Comparison of ENCODE assay signal across 9 cellular contexts in the genomic region with DNA sequence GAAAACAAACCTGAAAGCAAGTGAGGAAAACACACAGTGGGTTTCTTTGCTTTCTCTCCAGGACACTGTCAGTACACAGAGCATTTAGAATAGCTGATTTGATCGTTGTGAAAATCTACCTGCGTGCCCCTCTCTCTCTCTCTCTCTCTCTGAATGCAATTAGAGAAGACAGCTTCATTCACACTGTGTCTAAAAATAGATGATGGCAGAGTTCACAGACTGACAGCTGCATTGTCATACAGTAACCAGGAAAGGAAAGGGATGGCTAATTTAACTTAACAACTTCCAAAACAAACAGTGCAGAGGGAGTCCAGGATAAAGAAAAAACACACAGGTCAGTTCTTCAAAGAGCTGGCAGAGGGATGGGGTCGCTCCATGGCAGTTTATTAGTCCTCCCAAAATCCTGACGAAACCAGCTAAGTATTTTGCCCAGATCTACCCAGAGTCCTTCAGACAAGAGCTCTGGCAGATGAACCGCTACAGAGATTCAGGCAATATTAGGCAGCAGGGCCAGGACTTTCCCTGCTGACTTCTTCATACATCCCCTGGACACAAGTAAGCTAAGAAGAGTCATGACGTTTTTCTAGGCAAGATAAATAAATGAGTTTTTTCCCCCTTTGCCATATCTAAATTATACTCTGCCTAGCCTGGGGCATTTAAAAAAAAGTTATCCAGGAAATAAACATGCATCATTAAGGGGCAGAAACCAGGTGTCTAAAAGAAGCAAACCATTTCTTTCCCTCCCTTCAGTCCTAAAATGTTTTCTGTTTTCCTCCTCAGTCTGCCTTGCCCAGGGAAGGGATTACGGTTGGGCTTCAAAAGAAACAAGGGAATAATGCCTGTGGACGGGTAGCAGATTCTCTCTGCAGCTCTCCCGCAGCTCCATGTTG. TPM values are rescaled to one million over a fixed set of nuclear protein-coding genes. Genes with fewer than 3 reads are reported as not detected.
DNase-seq lines count a peak whose midpoint lies in the region; ATAC-seq and TF ChIP-seq lines count a peak whose summit lies in the region.
"Had no signal": no experiment of that assay in that cellular context is flagged by ENCODE, and none has a peak within 500 bp of the region (broad histone marks: within the 10 kb centered on the region; RNA-seq: fewer than 3 reads in every experiment).

No MANE protein-coding gene starts in this region.

- intact Hi-C loops in colonic mucosa (cut with DNase I), result no loop called here
- intact Hi-C loops in mucosa of descending colon (cut with DNase I, micrococcal nuclease), result no loop called here
- intact Hi-C loops in uterus (cut with DNase I; ENCODE audit: low total_unique reads), result no loop called here

- peak overlapping the region; percentile 64 for H3K27ac ChIP-seq in colonic mucosa
- H3K27ac ChIP-seq in uterus, result peak overlapping the region; percentile 70 to 74

- no peak for TF ChIP-seq POLR2A in uterus (IDR thresholded peaks at IDR 0.05)

- TF ChIP-seq CTCF in colonic mucosa (IDR thresholded peaks at IDR 0.05) (no peak), mucosa of descending colon (IDR thresholded peaks at IDR 0.05) (no peak), uterus (IDR thresholded peaks at IDR 0.05) (no peak)

- H3K4me1 ChIP-seq in colonic mucosa, result peaks cover 15% of the 10 kb centered on the region
- peaks cover 59% of the 10 kb centered on the region for H3K4me1 ChIP-seq in mucosa of descending colon (ENCODE audit: low read depth)
- peaks cover 0 to 7% of the 10 kb centered on the region in 2 donors for H3K4me1 ChIP-seq in uterus

- H3K9me3 ChIP-seq in colonic mucosa (no peaks in the 10 kb centered on the region), mucosa of descending colon (no peaks in the 10 kb centered on the region), uterus (no peaks in the 10 kb centered on the region)

- DNase-seq in NCI-H2107 treated with DMSO at 0.1 percent for 48 hours (lab: John Stamatoyannopoulos, UW; ENCODE audit: unreplicated experiment), result peak; percentile 54
- no peak for DNase-seq in NCI-H2107 (lab: John Stamatoyannopoulos, UW)
- no peak for DNase-seq in colonic mucosa
- no peak for DNase-seq in mucosa of descending colon
- DNase-seq in uterus, result peak in 1 of 2 donors; percentile 29
- DNase-seq in 8988T, result no peak
- no peak for DNase-seq in stimulated activated CD4-positive, alpha-beta T cell treated with anti-CD3 and anti-CD28 coated beads, Interleukin-4, amount 100 ng/mL, for 4 hours

- H3K36me3 ChIP-seq in colonic mucosa (no peaks in the 10 kb centered on the region), mucosa of descending colon (ENCODE audit: low read depth) (no peaks in the 10 kb centered on the region), uterus (no peaks in the 10 kb centered on the region)

- no peaks in the 10 kb centered on the region for H3K27me3 ChIP-seq in colonic mucosa
- H3K27me3 ChIP-seq in uterus, result no peaks in the 10 kb centered on the region

- no peak overlapping the region for H3K4me3 ChIP-seq in colonic mucosa
- H3K4me3 ChIP-seq in mucosa of descending colon, result no peak overlapping the region
- peak overlapping the region in 1 of 2 donors; percentile 17 for H3K4me3 ChIP-seq in uterus
- H3K4me3 ChIP-seq: skin epidermis had no signal

- ATAC-seq in mucosa of descending colon (peak; percentile 59), HG03460 (IDR thresholded peaks at IDR 0.05; ENCODE audit: unreplicated experiment) (no peak)

- peak overlapping the region in 1 of 2 donors; percentile 8 for H3K9ac ChIP-seq in colonic mucosa (ENCODE audit: low read depth in 2 of 2, low read length in 2 of 2)

RNA-seq across cellular contexts. Expression of gene WLS, which starts 58.8 kb away (rescaled TPM):
- total RNA-seq in colonic mucosa (100 to 1,000 TPM in 1 of 2 donors, 10 to 100 TPM in 1; 88.3 to 116 TPM), mucosa of descending colon (100 to 1,000 TPM; 100 to 182 (median 118) TPM), uterus (100 to 1,000 TPM in 2 of 4 donors, 10 to 100 TPM in 2; 44.1 to 160 (median 76.8) TPM)
